ENCODE assay signal across 8 cellular contexts in the genomic region with DNA sequence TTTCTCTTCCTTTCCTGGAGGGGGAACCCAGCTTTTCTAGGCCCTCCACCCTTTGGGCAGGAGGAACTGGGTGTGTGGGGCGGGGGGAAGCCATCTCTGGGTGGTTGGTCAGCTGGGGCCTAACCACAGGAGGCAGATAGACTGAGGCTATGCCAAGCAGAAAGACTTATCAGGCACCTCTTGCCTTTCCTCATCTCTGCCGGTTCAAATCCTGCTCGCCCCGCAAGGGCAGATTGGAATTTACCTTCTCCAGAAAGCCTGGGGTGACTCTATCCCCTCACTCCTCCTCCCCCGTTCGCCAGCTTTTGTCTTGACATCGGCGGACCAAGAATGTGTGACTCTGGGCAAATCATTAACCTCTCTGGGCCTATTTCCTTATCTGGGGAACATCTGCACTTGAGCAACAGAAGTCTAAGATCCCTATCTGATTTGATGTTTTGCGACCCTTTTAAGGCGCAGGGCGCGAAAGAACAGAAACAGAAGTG. TPM values are rescaled to one million over a fixed set of nuclear protein-coding genes. Genes with fewer than 3 reads are reported as not detected.
DNase-seq lines count a peak whose midpoint lies in the region; ATAC-seq, FAIRE-seq and TF ChIP-seq lines count a peak whose summit lies in the region.

No MANE protein-coding gene starts in this region.

- H3K9me1 ChIP-seq in K562 (ENCODE audit: control insufficient read depth, insufficient read depth, low read length) = no peaks in the 10 kb centered on the region

- BruUV-seq in K562 (replicated peaks; lab: Mats Ljungman, UMichigan) = TSS peak; percentile 85

- TF ChIP-seq POLR2A in K562 (conservative IDR thresholded peaks at IDR 0.05) = no peak

- TF ChIP-seq CTCF in DOHH2 (IDR thresholded peaks at IDR 0.05; ENCODE audit: low read depth, low read length, poor library complexity, severe bottlenecking) (no peak), K562 (IDR thresholded peaks at IDR 0.05 in 2 of 3, conservative IDR thresholded peaks at IDR 0.05 in 1 of 3; ENCODE audit: insufficient read depth in 2 of 3, low read depth in 1 of 3, low read length in 3 of 3) (no peak), kidney (IDR thresholded peaks at IDR 0.05; ENCODE audit: borderline replicate concordance, extremely low read depth, insufficient read depth) (no peak)

- no peak for TF ChIP-seq EP300 in K562 (IDR thresholded peaks at IDR 0.05; ENCODE audit: low read length)

- H3K27ac ChIP-seq in DOHH2 (ENCODE audit: low read depth, low read length) (peak overlapping the region; percentile 89), K562 (ENCODE audit: extremely low read depth, low read depth, low read length) (peak overlapping the region; percentile 90), kidney (ENCODE audit: low read depth in 2 of 2, low read length in 2 of 2) (peak overlapping the region; percentile 94 to 97)

- intact Hi-C loops in K562 (cut with micrococcal nuclease) (no loop called here), kidney (cut with DNase I) (no loop called here)

- POLR2A ChIA-PET in K562 (lab: Yijun Ruan, JAX) = interaction anchor here (0.6 to 1.8 kb wide), 6 partner anchors 8 to 373 kb away, joined by 3 to 9 read pairs (median 4); no protein-coding TSS in a partner anchor

- H3K9me3 ChIP-seq in DOHH2 (ENCODE audit: control insufficient read depth, insufficient read depth, low read length) (no peaks in the 10 kb centered on the region), K562 (replicated peaks; ENCODE audit: control insufficient read depth, insufficient read depth, low read depth, low read length) (no peaks in the 10 kb centered on the region), kidney (ENCODE audit: control insufficient read depth in 1 of 2, low read length in 2 of 2) (no peaks in the 10 kb centered on the region)

- H3K9ac ChIP-seq in K562 (ENCODE audit: insufficient read depth in 1 of 2, low read depth in 2 of 2, low read length in 2 of 2) = peak overlapping the region; percentile 98 to 99
- H3K9ac ChIP-seq in kidney (ENCODE audit: low read length in 2 of 2) = peak overlapping the region; percentile 92 to 97

- H3K4me1 ChIP-seq in DOHH2 (ENCODE audit: control insufficient read depth, low read length) (peaks cover 25% of the 10 kb centered on the region), K562 (replicated peaks in 1 of 2; ENCODE audit: control insufficient read depth in 2 of 2, insufficient read depth in 2 of 2, low read length in 2 of 2) (no peaks in the 10 kb centered on the region; a peak in 1 of 5 replicates), kidney (ENCODE audit: control insufficient read depth in 1 of 2, insufficient read depth in 1 of 2, low read depth in 1 of 2, low read length in 2 of 2) (peaks cover 3 to 18% of the 10 kb centered on the region in 2 donors)

- H3K9me2 ChIP-seq in DOHH2 (replicated peaks; ENCODE audit: control insufficient read depth, low read length) = no peaks in the 10 kb centered on the region

- H2AFZ ChIP-seq in K562 (ENCODE audit: low read depth, low read length) = peak overlapping the region; percentile 80

- CTCF ChIA-PET in K562 (lab: Yijun Ruan, JAX; ENCODE audit: low intra/inter-chr PET ratio) = no interaction called here

- H3K27me3 ChIP-seq in DOHH2 (ENCODE audit: control insufficient read depth, low read length) (no peaks in the 10 kb centered on the region), K562 (ENCODE audit: control insufficient read depth in 2 of 2, insufficient read depth in 2 of 2, low read length in 2 of 2) (no peaks in the 10 kb centered on the region)

- peaks cover 30% of the 10 kb centered on the region; the same call in 1 of the 2 replicates for H4K20me1 ChIP-seq in DOHH2 (ENCODE audit: control insufficient read depth, insufficient read depth, low read depth, low read length)
- H4K20me1 ChIP-seq in K562 (replicated peaks; ENCODE audit: control insufficient read depth, insufficient read depth, low read length) = peaks cover 20% of the 10 kb centered on the region

- 1% methylated on average over 12 of the region's 12 CpGs for WGBS in K562 (ENCODE audit: insufficient coverage, low coverage, missing lambda C conversion rate)

- FAIRE-seq in K562 (lab: Jason Lieb, UNC) = peak; percentile 6
- no peak for FAIRE-seq in kidney (lab: Jason Lieb, UNC)

- in situ Hi-C loops in K562 (cut with MboI) = no loop called here

- peak overlapping the region; percentile 90 for H3K4me3 ChIP-seq in DOHH2 (ENCODE audit: low read length)
- H3K4me3 ChIP-seq in K562 = peak overlapping the region; percentile 96
- H3K4me3 ChIP-seq in kidney (ENCODE audit: low read length in 2 of 2) = peak overlapping the region; percentile 85 to 92

- H3K79me2 ChIP-seq in DOHH2 (ENCODE audit: control insufficient read depth, low read length) = peaks cover 90% of the 10 kb centered on the region
- peaks cover 84% of the 10 kb centered on the region for H3K79me2 ChIP-seq in K562 (ENCODE audit: control insufficient read depth, insufficient read depth, low read length)

- H3K36me3 ChIP-seq in DOHH2 (ENCODE audit: control insufficient read depth, low read length) = peaks cover 51% of the 10 kb centered on the region
- peaks cover 31% of the 10 kb centered on the region for H3K36me3 ChIP-seq in K562 (ENCODE audit: control insufficient read depth, insufficient read depth, low read length)
- no peaks in the 10 kb centered on the region for H3K36me3 ChIP-seq in kidney (ENCODE audit: control insufficient read depth in 1 of 2, insufficient read depth in 2 of 2, low read length in 2 of 2)

- H3K4me2 ChIP-seq in DOHH2 (ENCODE audit: low read length) (peak overlapping the region; percentile 97), K562 (ENCODE audit: insufficient read depth, low read length) (peak overlapping the region; percentile 97)

- peak; percentile 34 for ATAC-seq in GM21381 (IDR thresholded peaks at IDR 0.05; ENCODE audit: unreplicated experiment)
- ATAC-seq in HG03575 (IDR thresholded peaks at IDR 0.05; ENCODE audit: extremely low read depth, insufficient number of reproducible peaks, low FRiP score, unreplicated experiment) = peak; percentile 9
- ATAC-seq in K562 = peak; percentile 54

- TF ChIP-seq RAD21 in K562 (CRISPR knock-in tag; conservative IDR thresholded peaks at IDR 0.05 in 1 of 2, IDR thresholded peaks at IDR 0.05 in 1 of 2) = no peak

- H3F3A ChIP-seq in DOHH2 (ENCODE audit: control insufficient read depth, insufficient read depth) = peaks cover 14% of the 10 kb centered on the region

- DNase-seq in SKM-1 (lab: John Stamatoyannopoulos, UW; ENCODE audit: unreplicated experiment) (peak; percentile 65), K562 (ENCODE audit: extremely low read depth in 1 of 4, low spot score in 3 of 4) (peak; percentile 39 to 60 (median 50)), kidney (peak; percentile 67), T1000 (lab: John Stamatoyannopoulos, UW) (no peak)
- DNase-seq in stimulated activated CD4-positive, alpha-beta T cell treated with anti-CD3 and anti-CD28 coated beads, Interleukin-4, amount 100 ng/mL, for 24 hours = peak; percentile 37

TF ChIP-seq in K562, 482 proteins besides CTCF, POLR2A, EP300 and RAD21 (continues in another document):
- 0 out of 4 replicates have a peak, but pooled peaks of 1 of the 2 experiments have one; percentile 21 for TF ChIP-seq ARNT (IDR thresholded peaks at IDR 0.05)
- TF ChIP-seq CXXC5 (CRISPR knock-in tag; IDR thresholded peaks at IDR 0.05) = no peak
- peak in 1 of 3 experiments; percentile 50 for TF ChIP-seq YY1 (IDR thresholded peaks at IDR 0.05; ENCODE audit: borderline replicate concordance in 1 of 3, control insufficient read depth in 1 of 3, extremely low read depth in 1 of 3, insufficient read depth in 3 of 3, insufficient read length in 1 of 3, insufficient replicate concordance in 2 of 3, low read depth in 1 of 3, low read length in 2 of 3)
- no peak for TF ChIP-seq HLTF (IDR thresholded peaks at IDR 0.05)
- no peak for TF ChIP-seq SAFB2 (IDR thresholded peaks at IDR 0.05; ENCODE audit: borderline replicate concordance, low read depth, low read length, severe bottlenecking)
- TF ChIP-seq, protein P1, sequence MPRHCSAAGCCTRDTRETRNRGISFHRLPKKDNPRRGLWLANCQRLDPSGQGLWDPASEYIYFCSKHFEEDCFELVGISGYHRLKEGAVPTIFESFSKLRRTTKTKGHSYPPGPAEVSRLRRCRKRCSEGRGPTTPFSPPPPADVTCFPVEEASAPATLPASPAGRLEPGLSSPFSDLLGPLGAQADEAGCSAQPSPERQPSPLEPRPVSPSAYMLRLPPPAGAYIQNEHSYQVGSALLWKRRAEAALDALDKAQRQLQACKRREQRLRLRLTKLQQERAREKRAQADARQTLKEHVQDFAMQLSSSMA (CRISPR knock-in tag; IDR thresholded peaks at IDR 0.05) = no peak
- TF ChIP-seq, protein P2, sequence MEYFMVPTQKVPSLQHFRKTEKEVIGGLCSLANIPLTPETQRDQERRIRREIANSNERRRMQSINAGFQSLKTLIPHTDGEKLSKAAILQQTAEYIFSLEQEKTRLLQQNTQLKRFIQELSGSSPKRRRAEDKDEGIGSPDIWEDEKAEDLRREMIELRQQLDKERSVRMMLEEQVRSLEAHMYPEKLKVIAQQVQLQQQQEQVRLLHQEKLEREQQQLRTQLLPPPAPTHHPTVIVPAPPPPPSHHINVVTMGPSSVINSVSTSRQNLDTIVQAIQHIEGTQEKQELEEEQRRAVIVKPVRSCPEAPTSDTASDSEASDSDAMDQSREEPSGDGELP (CRISPR knock-in tag; IDR thresholded peaks at IDR 0.05; ENCODE audit: borderline replicate concordance) = peak; percentile 90
- TF ChIP-seq DDX20 (tag; IDR thresholded peaks at IDR 0.05; ENCODE audit: low read depth) = no peak

RNA-seq across cellular contexts. Expression of a gene that starts 0.6 kb away (rescaled TPM):
- 222 and 446 TPM in 2 replicates for total RNA-seq in K562 (2011; cell fraction: chromatin; rRNA removed; ENCODE audit: low replicate concordance)
- 158 and 190 TPM in 2 replicates for total RNA-seq in K562 (2011; cell fraction: nucleolus; rRNA removed)
- total RNA-seq in K562 (2011; cell fraction: nucleoplasm; rRNA removed) = 225 and 258 TPM in 2 replicates
- total RNA-seq in K562 (2014; rRNA removed) (142 and 196 TPM in 2 replicates), K562 (2014; rRNA removed; fragmentation: Illumina TruSeq; extraction: Trizol) (272 and 300 TPM in 2 replicates), K562 (2015; rRNA removed; fragmentation: Illumina TruSeq; extraction: Trizol) (147 TPM in 2 replicates), K562 (2021) (270 and 312 TPM in 2 replicates), kidney (104 TPM)
- polyA plus RNA-seq in K562 (2011; rRNA removed) (391 and 636 TPM in 2 replicates), K562 (2014; fragmentation: Illumina TruSeq; extraction: Trizol) (650 and 769 TPM in 2 replicates), K562 (2014; fragmentation: Nextera tagmentation; extraction: Ambion mirVana) (100 to 1,000 TPM; 205 to 227 TPM), K562 (2014; rRNA removed) (234 and 319 TPM in 2 replicates), kidney (ENCODE audit: insufficient read depth, low read depth, low replicate concordance) (84.3 TPM)
- 349 and 578 TPM in 2 replicates for polyA plus RNA-seq in K562 (2011; cell fraction: cytosol; rRNA removed)
- 440 and 547 TPM in 2 replicates for polyA plus RNA-seq in K562 (2011; cell fraction: nucleus; rRNA removed)
- 138 and 517 TPM in 2 replicates for polyA plus RNA-seq in K562 (2012)
- 421 and 586 TPM in 2 replicates for polyA minus RNA-seq in K562 (2011; rRNA and poly(A)+ RNA removed)
- polyA minus RNA-seq in K562 (2011; cell fraction: cytosol; rRNA and poly(A)+ RNA removed) = 264 and 340 TPM in 2 replicates
- 178 and 266 TPM in 2 replicates for polyA minus RNA-seq in K562 (2011; cell fraction: nucleus; rRNA and poly(A)+ RNA removed)
